Comparison of ENCODE assay signal across 9 cellular contexts in the genomic region with DNA sequence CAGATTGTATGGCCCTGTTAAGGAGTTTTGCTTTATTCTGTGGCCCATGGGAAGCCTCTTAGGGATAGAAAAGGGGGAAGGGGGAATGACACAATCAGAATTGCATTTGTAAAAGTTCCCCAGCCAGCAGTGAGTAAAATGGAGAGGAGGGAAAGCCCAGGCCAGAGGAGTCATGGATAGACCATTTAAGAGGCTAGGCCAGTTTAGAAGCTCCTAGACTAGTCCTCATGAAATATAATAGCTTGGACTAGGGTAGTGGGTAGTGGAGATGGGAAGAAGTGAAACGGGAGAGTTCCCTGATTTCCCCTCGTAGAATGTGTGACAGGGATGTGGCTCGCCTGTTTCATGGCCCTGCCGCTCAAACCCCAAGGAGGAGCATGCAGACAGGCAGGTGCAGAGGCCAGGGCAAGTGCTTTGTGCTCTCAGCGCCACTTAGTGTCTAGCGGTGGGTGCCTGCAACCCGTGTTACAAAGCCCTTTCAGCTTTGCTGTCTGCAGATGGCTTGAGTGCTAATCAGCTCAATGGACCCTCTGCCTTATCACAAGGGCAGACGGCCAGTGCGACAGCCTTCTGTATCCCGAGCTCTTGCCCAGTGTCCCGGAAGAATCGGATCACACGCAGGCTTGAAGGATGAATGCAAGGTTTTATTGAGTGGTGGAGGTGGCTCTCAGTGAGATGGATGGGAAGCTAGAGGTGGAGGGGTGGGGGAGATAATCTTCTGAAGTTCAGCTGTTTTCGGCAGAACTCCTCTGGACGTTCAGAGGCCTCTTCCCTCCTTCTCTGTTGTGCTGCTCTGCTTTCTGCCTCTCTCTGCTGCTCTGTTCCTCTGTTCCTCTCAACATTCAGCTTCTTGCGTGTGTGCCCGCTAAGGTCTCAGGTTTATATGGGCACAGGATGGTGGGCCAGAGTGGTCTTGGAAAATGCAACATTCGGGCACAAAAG.
DNase-seq lines count a peak whose midpoint lies in the region; ATAC-seq and TF ChIP-seq lines count a peak whose summit lies in the region.
"Had no signal": no experiment of that assay in that cellular context is flagged by ENCODE, and none has a peak within 500 bp of the region (broad histone marks: within the 10 kb centered on the region; RNA-seq: fewer than 3 reads in every experiment).

No MANE protein-coding gene starts in this region.

- H3K27ac ChIP-seq in Panc1 (ENCODE audit: low read length) (no peak overlapping the region), left ventricle myocardium inferior (replicated peaks) (no peak overlapping the region)

- H3K27me3 ChIP-seq in Panc1 (ENCODE audit: control insufficient read depth, insufficient read depth, low read length) (no peaks in the 10 kb centered on the region), left ventricle myocardium inferior (ENCODE audit: low read depth) (no peaks in the 10 kb centered on the region)

- intact Hi-C loops in Panc1 (cut with micrococcal nuclease; ENCODE audit: unreplicated experiment) (no loop called here), left ventricle myocardium inferior (cut with micrococcal nuclease) (no loop called here)

- peak; percentile 38 for DNase-seq in GM10248 (ENCODE audit: extremely low spot score)
- DNase-seq in Panc1 (ENCODE audit: low read depth, low spot score) = no peak
- DNase-seq in left ventricle myocardium inferior = no peak
- peak; percentile 16 for DNase-seq in stimulated activated naive CD8-positive, alpha-beta T cell treated with anti-CD3 and anti-CD28 coated beads, Interleukin-15, Interleukin-2, amounts not matched to agents 100 U/mL and 50 U/mL, for 24 hours
- no peak for DNase-seq in NCI-H2081 treated with DMSO at 0.1 percent for 48 hours (lab: John Stamatoyannopoulos, UW)

- POLR2A ChIA-PET in GM10248 (lab: Yijun Ruan, JAX) (no interaction called here), Panc1 (lab: Charles Lee) (no interaction called here)

- H3K36me3 ChIP-seq in Panc1 (ENCODE audit: control insufficient read depth, insufficient read depth, low read length) (no peaks in the 10 kb centered on the region), left ventricle myocardium inferior (no peaks in the 10 kb centered on the region)
- H3K36me3 ChIP-seq: HAP-1 had no signal

- BruUV-seq in Panc1 (replicated peaks; lab: Mats Ljungman, UMichigan) = no TSS peak

- CTCF ChIA-PET in GM10248 (lab: Yijun Ruan, JAX) = interaction anchor here (1.1 to 1.8 kb wide), 4 partner anchors 11 to 49 kb away, joined by 3 to 7 read pairs (median 4); no protein-coding TSS in a partner anchor
- CTCF ChIA-PET in Panc1 (lab: Charles Lee) = no interaction called here

- in situ Hi-C loops in Panc1 (cut with HindIII; ENCODE audit: low pct_unique_long_range_greater_than_20kb, low sequenced_read_pairs) = no loop called here

- H3K4me3 ChIP-seq in Panc1 (ENCODE audit: low read depth in 2 of 2, low read length in 2 of 2) (no peak overlapping the region), left ventricle myocardium inferior (no peak overlapping the region)
- H3K4me3 ChIP-seq: HAP-1 had no signal

- H3K9me3 ChIP-seq in Panc1 (ENCODE audit: control insufficient read depth, insufficient read depth, low read depth, low read length) (no peaks in the 10 kb centered on the region), left ventricle myocardium inferior (replicated peaks) (no peaks in the 10 kb centered on the region)
- H3K9me3 ChIP-seq: HAP-1 had no signal

- TF ChIP-seq CTCF in GM10248 (IDR thresholded peaks at IDR 0.05; ENCODE audit: control extremely low read depth, extremely low read depth, low read depth, missing control alignments) = peak; percentile 34
- TF ChIP-seq CTCF in Panc1 (IDR thresholded peaks at IDR 0.05) = peak; percentile 19
- peak; percentile 34 for TF ChIP-seq CTCF in left ventricle myocardium inferior (IDR thresholded peaks at IDR 0.05; ENCODE audit: borderline replicate concordance)

- no peaks in the 10 kb centered on the region for H3K4me1 ChIP-seq in Panc1 (ENCODE audit: control insufficient read depth, insufficient read depth, low read length)
- H3K4me1 ChIP-seq in left ventricle myocardium inferior = peaks cover 31% of the 10 kb centered on the region
- H3K4me1 ChIP-seq: HAP-1 had no signal

- peak; percentile 92 for ATAC-seq in HG03354 (IDR thresholded peaks at IDR 0.05; ENCODE audit: poor library complexity, severe bottlenecking, unreplicated experiment)
- peak; percentile 67 for ATAC-seq in Panc1
- peak; percentile 65 for ATAC-seq in stimulated activated naive CD8-positive, alpha-beta T cell treated with anti-CD3 and anti-CD28 coated beads, Interleukin-15, Interleukin-2, amounts not matched to agents 100 U/mL and 50 U/mL, for 24 hours
- no peak for ATAC-seq in GM21528 (IDR thresholded peaks at IDR 0.05; ENCODE audit: low FRiP score, unreplicated experiment)
- no peak for ATAC-seq in HG03139 (IDR thresholded peaks at IDR 0.05; ENCODE audit: unreplicated experiment)

Comparison
In these comparisons a context has a peak if more than half of its experiments do, and no peak if none do; other contexts are left out.
1. DNase-seq: peak in GM10248 (single experiment) and stimulated activated naive CD8-positive, alpha-beta T cell treated with anti-CD3 and anti-CD28 coated beads, Interleukin-15, Interleukin-2, amounts not matched to agents 100 U/mL and 50 U/mL, for 24 hours (single experiment); none in Panc1 (single experiment), left ventricle myocardium inferior (single experiment) and NCI-H2081 treated with DMSO at 0.1 percent for 48 hours (single experiment).
2. ATAC-seq: peak in HG03354 (single experiment), Panc1 (single experiment) and stimulated activated naive CD8-positive, alpha-beta T cell treated with anti-CD3 and anti-CD28 coated beads, Interleukin-15, Interleukin-2, amounts not matched to agents 100 U/mL and 50 U/mL, for 24 hours (single experiment); none in GM21528 (single experiment) and HG03139 (single experiment).
3. Peak in every context shown above with its lines, with median percentiles within 50 percentile points of each other: CTCF ChIP-seq.